ENCODE assay signal across 8 cellular contexts in the genomic region with DNA sequence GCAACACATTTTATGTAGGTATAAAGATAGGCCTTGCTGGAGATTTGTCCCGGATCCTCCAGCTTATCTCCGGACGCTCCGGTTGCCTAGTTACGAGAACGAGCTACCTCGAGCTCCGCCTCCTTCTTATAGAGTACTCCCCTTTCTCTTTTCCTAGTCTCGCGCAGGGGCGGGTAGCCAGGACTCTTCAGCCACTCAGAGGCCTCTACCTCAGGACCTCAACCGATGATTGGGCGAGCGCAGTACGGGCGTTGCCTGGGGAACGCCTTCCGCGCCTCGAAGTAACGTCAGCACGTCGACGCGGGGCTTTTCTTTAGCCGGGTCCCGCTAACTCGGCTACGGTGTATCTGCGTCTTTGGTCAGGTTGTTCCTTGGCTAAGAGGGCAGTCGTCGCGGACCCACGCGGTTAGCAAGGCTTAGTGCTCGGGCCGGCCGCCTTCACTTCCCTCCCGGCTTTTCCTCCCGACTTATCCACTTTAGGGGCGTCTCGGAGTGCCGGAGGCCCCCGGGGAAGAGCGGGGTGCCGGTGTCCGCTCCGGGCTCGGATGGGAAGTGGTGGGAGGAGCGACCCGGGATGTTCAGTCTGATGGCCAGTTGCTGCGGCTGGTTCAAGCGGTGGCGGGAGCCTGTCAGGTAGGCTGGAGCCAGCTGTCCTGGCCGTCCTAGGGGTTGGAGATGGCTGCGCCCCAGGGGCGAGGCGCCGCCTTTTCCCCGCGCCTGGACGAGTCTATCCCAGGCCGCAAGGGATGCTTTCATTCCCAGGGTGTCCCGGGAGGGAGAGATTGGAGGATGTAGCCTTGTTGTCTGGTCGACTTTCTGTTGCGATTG. TPM values are rescaled to one million over a fixed set of nuclear protein-coding genes. Genes with fewer than 3 reads are reported as not detected.
DNase-seq lines count a peak whose midpoint lies in the region; ATAC-seq lines count a peak whose summit lies in the region.

ARL13B (plus strand) TSS at position 306 of the 828 bp plus-strand sequence; CDS start at position 575, 269 bp downstream.

- peak; percentile 99 for ATAC-seq in GM19351 (IDR thresholded peaks at IDR 0.05; ENCODE audit: unreplicated experiment)
- peak; percentile 100 for ATAC-seq in HG03521 (IDR thresholded peaks at IDR 0.05; ENCODE audit: unreplicated experiment)
- peak; percentile 98 for ATAC-seq in left lobe of liver

- peak within 1 kb of the TSS; percentile 73 to 86 (median 83) for H3K9ac ChIP-seq in BLaER1 treated with 17β-estradiol and CSF1 and Interleukin-3, amounts not matched to agents 10 nM and 100 nM

- no peaks in the 10 kb centered on the region for H3K27me3 ChIP-seq in BLaER1 treated with 17β-estradiol and CSF1 and Interleukin-3, amounts not matched to agents 10 nM and 100 nM

- H3K36me3 ChIP-seq in BLaER1 treated with 17β-estradiol and CSF1 and Interleukin-3, amounts not matched to agents 10 nM and 100 nM, result no peaks in the 10 kb centered on the region

- H3K4me1 ChIP-seq in BLaER1 treated with 17β-estradiol and CSF1 and Interleukin-3, amounts not matched to agents 10 nM and 100 nM, result peaks cover 9 to 28% (median 18%) of the 10 kb centered on the region in 10 experiments; a peak in 18 of 20 replicates

- DNase-seq in NCI-H748 (lab: John Stamatoyannopoulos, UW; ENCODE audit: unreplicated experiment) (peak; percentile 98), dedifferentiated amniotic fluid mesenchymal stem cell (ENCODE audit: extremely low spot score) (peak; percentile 100), left lobe of liver (ENCODE audit: low spot score) (peak; percentile 99)
- peak; percentile 79 to 94 for DNase-seq in activated CD4-positive, alpha-beta T cell treated with anti-CD3 and anti-CD28 coated beads, Interleukin-2, amount 50 U/mL, for 24 hours (ENCODE audit: low read depth in 1 of 2, low spot score in 1 of 2)
- DNase-seq in stimulated activated CD4-positive, alpha-beta T cell treated with anti-CD3 and anti-CD28 coated beads, Interleukin-2, amount 100 ng/mL, for 4 hours (ENCODE audit: low read depth), result peak; percentile 92

- peak within 1 kb of the TSS; percentile 70 to 91 (median 86) for H3K4me2 ChIP-seq in BLaER1 treated with 17β-estradiol and CSF1 and Interleukin-3, amounts not matched to agents 10 nM and 100 nM

- peaks cover 0 to 19% (median 0%) of the 10 kb centered on the region in 11 experiments; a peak in 4 of 22 replicates for H4K20me1 ChIP-seq in BLaER1 treated with 17β-estradiol and CSF1 and Interleukin-3, amounts not matched to agents 10 nM and 100 nM

- no peaks in the 10 kb centered on the region for H3K9me3 ChIP-seq in BLaER1 treated with 17β-estradiol and CSF1 and Interleukin-3, amounts not matched to agents 10 nM and 100 nM (replicated peaks in 1 of 11)

- H3K4me3 ChIP-seq in BLaER1 treated with 17β-estradiol and CSF1 and Interleukin-3, amounts not matched to agents 10 nM and 100 nM, result peak within 1 kb of the TSS; percentile 71 to 97 (median 90)

- peak within 1 kb of the TSS; percentile 56 to 83 (median 72) for H3K27ac ChIP-seq in BLaER1 treated with 17β-estradiol and CSF1 and Interleukin-3, amounts not matched to agents 10 nM and 100 nM

RNA-seq across cellular contexts. Expression of gene ARL13B, which starts in this region (rescaled TPM):
- total RNA-seq in left lobe of liver, result 4.2 TPM

Comparison
In these comparisons a context has a peak if more than half of its experiments do, and no peak if none do; other contexts are left out.
1. Peak in every context shown above with its lines: DNase-seq, ATAC-seq, H3K4me3 ChIP-seq and H3K27ac ChIP-seq.